Comparison of ENCODE assay signal across 28 cellular contexts in genomic region chr21:45522381-45522780, GRCh38.
"Had no signal": no experiment of that assay in that cellular context is flagged by ENCODE, and none has a peak within 500 bp of the region (broad histone marks: within the 10 kb centered on the region; RNA-seq: fewer than 3 reads in every experiment).

No MANE protein-coding gene starts in this region.

- H3K4me3 ChIP-seq: ascending aorta, cardiac muscle cell, MG63, Peyer's patch had no signal

- H3K36me3 ChIP-seq: ascending aorta, cardiac muscle cell had no signal

- H3K27ac ChIP-seq: ascending aorta, cardiac muscle cell, Peyer's patch, WERI-Rb-1 had no signal

- H3K27me3 ChIP-seq: ascending aorta, cardiac muscle cell, MG63, Peyer's patch had no signal

- H3K4me1 ChIP-seq: ascending aorta had no signal

- DNase-seq: activated CD4-positive, alpha-beta T cell treated with anti-CD3 and anti-CD28 coated beads for 1 hour; activated CD4-positive, alpha-beta T cell treated with anti-CD3 and anti-CD28 coated beads for 48 hours; activated CD4-positive, CD25-positive, alpha-beta regulatory T cell; activated CD8-positive, alpha-beta T cell treated with anti-CD3 and anti-CD28 coated beads for 36 hours; activated gamma-delta T cell; activated naive CD4-positive, alpha-beta T cell treated with Interleukin-2 at 50 U/mL for 16 hours; activated T-cell treated with anti-CD3 and anti-CD28 coated beads, Interleukin-2, amount 50 U/mL, for 1 hour; amygdala; Karpas-422; KBM-7; MG63; NCI-H1048; NCI-H1105 treated with DMSO at 0.1 percent for 48 hours; NCI-H1436; NCI-H1694; NCI-H2029; NCI-H345; NCI-H524 treated with DMSO at 0.1 percent for 48 hours; PC-3; SIG-M5; SW 1271; T-helper 1 cell; T-helper 2 cell; T-helper 9 cell; WERI-Rb-1 had no signal
